In the genomic region with DNA sequence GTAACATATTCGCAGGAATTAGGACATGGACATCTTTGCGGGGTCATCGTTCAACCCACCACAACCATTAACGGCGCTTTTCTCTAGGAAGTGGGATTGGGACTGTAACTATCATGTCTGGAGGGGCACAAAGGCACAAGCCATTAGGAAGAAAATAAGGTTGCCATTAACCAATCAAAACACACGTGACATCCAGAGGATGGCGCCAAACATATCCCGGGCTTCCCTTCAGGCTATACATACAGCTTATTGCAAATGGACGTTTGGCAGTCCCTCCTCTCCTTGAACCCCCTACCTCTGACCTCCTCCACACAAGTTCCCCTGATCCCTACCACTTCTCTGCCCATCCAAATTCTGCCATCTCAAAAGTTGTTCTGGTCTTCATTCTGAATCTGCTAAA, we compare ENCODE assay signal across 2 cellular contexts.
TF ChIP-seq lines count a peak whose summit lies in the region.

No MANE protein-coding gene starts in this region.

TF ChIP-seq in GM23338, 12 proteins besides CTCF, POLR2A, EP300 and RAD21 (continued from another document):
- TF ChIP-seq, protein P1, sequence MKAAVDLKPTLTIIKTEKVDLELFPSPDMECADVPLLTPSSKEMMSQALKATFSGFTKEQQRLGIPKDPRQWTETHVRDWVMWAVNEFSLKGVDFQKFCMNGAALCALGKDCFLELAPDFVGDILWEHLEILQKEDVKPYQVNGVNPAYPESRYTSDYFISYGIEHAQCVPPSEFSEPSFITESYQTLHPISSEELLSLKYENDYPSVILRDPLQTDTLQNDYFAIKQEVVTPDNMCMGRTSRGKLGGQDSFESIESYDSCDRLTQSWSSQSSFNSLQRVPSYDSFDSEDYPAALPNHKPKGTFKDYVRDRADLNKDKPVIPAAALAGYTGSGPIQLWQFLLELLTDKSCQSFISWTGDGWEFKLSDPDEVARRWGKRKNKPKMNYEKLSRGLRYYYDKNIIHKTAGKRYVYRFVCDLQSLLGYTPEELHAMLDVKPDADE (IDR thresholded peaks at IDR 0.05), result no peak
- TF ChIP-seq POLR2AphosphoS5 (IDR thresholded peaks at IDR 0.05; ENCODE audit: low read depth), result no peak
- TF ChIP-seq EZH2 (IDR thresholded peaks at IDR 0.05; ENCODE audit: low read depth, unreplicated experiment), result no peak
- no peak for TF ChIP-seq CREB1 (CRISPR knock-in tag; IDR thresholded peaks at IDR 0.05; ENCODE audit: low read depth)
- no peak for TF ChIP-seq JUNB (IDR thresholded peaks at IDR 0.05; ENCODE audit: unreplicated experiment)
- no peak for TF ChIP-seq ZNF331 (CRISPR knock-in tag; IDR thresholded peaks at IDR 0.05; ENCODE audit: low read depth)
- TF ChIP-seq, protein P2, sequence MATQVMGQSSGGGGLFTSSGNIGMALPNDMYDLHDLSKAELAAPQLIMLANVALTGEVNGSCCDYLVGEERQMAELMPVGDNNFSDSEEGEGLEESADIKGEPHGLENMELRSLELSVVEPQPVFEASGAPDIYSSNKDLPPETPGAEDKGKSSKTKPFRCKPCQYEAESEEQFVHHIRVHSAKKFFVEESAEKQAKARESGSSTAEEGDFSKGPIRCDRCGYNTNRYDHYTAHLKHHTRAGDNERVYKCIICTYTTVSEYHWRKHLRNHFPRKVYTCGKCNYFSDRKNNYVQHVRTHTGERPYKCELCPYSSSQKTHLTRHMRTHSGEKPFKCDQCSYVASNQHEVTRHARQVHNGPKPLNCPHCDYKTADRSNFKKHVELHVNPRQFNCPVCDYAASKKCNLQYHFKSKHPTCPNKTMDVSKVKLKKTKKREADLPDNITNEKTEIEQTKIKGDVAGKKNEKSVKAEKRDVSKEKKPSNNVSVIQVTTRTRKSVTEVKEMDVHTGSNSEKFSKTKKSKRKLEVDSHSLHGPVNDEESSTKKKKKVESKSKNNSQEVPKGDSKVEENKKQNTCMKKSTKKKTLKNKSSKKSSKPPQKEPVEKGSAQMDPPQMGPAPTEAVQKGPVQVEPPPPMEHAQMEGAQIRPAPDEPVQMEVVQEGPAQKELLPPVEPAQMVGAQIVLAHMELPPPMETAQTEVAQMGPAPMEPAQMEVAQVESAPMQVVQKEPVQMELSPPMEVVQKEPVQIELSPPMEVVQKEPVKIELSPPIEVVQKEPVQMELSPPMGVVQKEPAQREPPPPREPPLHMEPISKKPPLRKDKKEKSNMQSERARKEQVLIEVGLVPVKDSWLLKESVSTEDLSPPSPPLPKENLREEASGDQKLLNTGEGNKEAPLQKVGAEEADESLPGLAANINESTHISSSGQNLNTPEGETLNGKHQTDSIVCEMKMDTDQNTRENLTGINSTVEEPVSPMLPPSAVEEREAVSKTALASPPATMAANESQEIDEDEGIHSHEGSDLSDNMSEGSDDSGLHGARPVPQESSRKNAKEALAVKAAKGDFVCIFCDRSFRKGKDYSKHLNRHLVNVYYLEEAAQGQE (IDR thresholded peaks at IDR 0.05; ENCODE audit: unreplicated experiment), result no peak
- TF ChIP-seq, protein P3, sequence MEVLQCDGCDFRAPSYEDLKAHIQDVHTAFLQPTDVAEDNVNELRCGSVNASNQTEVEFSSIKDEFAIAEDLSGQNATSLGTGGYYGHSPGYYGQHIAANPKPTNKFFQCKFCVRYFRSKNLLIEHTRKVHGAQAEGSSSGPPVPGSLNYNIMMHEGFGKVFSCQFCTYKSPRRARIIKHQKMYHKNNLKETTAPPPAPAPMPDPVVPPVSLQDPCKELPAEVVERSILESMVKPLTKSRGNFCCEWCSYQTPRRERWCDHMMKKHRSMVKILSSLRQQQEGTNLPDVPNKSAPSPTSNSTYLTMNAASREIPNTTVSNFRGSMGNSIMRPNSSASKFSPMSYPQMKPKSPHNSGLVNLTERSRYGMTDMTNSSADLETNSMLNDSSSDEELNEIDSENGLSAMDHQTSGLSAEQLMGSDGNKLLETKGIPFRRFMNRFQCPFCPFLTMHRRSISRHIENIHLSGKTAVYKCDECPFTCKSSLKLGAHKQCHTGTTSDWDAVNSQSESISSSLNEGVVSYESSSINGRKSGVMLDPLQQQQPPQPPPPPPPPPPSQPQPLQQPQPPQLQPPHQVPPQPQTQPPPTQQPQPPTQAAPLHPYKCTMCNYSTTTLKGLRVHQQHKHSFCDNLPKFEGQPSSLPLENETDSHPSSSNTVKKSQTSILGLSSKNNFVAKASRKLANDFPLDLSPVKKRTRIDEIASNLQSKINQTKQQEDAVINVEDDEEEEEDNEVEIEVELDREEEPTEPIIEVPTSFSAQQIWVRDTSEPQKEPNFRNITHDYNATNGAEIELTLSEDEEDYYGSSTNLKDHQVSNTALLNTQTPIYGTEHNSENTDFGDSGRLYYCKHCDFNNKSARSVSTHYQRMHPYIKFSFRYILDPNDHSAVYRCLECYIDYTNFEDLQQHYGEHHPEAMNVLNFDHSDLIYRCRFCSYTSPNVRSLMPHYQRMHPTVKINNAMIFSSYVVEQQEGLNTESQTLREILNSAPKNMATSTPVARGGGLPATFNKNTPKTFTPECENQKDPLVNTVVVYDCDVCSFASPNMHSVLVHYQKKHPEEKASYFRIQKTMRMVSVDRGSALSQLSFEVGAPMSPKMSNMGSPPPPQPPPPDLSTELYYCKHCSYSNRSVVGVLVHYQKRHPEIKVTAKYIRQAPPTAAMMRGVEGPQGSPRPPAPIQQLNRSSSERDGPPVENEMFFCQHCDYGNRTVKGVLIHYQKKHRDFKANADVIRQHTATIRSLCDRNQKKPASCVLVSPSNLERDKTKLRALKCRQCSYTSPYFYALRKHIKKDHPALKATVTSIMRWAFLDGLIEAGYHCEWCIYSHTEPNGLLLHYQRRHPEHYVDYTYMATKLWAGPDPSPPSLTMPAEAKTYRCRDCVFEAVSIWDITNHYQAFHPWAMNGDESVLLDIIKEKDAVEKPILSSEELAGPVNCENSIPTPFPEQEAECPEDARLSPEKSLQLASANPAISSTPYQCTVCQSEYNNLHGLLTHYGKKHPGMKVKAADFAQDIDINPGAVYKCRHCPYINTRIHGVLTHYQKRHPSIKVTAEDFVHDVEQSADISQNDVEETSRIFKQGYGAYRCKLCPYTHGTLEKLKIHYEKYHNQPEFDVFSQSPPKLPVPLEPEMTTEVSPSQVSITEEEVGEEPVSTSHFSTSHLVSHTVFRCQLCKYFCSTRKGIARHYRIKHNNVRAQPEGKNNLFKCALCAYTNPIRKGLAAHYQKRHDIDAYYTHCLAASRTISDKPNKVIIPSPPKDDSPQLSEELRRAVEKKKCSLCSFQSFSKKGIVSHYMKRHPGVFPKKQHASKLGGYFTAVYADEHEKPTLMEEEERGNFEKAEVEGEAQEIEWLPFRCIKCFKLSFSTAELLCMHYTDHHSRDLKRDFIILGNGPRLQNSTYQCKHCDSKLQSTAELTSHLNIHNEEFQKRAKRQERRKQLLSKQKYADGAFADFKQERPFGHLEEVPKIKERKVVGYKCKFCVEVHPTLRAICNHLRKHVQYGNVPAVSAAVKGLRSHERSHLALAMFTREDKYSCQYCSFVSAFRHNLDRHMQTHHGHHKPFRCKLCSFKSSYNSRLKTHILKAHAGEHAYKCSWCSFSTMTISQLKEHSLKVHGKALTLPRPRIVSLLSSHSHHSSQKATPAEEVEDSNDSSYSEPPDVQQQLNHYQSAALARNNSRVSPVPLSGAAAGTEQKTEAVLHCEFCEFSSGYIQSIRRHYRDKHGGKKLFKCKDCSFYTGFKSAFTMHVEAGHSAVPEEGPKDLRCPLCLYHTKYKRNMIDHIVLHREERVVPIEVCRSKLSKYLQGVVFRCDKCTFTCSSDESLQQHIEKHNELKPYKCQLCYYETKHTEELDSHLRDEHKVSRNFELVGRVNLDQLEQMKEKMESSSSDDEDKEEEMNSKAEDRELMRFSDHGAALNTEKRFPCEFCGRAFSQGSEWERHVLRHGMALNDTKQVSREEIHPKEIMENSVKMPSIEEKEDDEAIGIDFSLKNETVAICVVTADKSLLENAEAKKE (CRISPR knock-in tag; IDR thresholded peaks at IDR 0.05), result no peak
- TF ChIP-seq NANOG (IDR thresholded peaks at IDR 0.05; ENCODE audit: borderline replicate concordance), result no peak

TF ChIP-seq in K562, 482 proteins besides CTCF, POLR2A, EP300 and RAD21 (continued from another document):
- no peak for TF ChIP-seq ILK (tag; IDR thresholded peaks at IDR 0.05; ENCODE audit: borderline replicate concordance, low read depth)
